In genomic region chr16:47059991-47060390, GRCh38 we compare ENCODE assay signal across 2 cellular contexts.
TF ChIP-seq lines count a peak whose summit lies in the region.

No MANE protein-coding gene starts in this region.

TF ChIP-seq in GM23338, 12 proteins besides CTCF, POLR2A, EP300 and RAD21:
- TF ChIP-seq, protein P1, sequence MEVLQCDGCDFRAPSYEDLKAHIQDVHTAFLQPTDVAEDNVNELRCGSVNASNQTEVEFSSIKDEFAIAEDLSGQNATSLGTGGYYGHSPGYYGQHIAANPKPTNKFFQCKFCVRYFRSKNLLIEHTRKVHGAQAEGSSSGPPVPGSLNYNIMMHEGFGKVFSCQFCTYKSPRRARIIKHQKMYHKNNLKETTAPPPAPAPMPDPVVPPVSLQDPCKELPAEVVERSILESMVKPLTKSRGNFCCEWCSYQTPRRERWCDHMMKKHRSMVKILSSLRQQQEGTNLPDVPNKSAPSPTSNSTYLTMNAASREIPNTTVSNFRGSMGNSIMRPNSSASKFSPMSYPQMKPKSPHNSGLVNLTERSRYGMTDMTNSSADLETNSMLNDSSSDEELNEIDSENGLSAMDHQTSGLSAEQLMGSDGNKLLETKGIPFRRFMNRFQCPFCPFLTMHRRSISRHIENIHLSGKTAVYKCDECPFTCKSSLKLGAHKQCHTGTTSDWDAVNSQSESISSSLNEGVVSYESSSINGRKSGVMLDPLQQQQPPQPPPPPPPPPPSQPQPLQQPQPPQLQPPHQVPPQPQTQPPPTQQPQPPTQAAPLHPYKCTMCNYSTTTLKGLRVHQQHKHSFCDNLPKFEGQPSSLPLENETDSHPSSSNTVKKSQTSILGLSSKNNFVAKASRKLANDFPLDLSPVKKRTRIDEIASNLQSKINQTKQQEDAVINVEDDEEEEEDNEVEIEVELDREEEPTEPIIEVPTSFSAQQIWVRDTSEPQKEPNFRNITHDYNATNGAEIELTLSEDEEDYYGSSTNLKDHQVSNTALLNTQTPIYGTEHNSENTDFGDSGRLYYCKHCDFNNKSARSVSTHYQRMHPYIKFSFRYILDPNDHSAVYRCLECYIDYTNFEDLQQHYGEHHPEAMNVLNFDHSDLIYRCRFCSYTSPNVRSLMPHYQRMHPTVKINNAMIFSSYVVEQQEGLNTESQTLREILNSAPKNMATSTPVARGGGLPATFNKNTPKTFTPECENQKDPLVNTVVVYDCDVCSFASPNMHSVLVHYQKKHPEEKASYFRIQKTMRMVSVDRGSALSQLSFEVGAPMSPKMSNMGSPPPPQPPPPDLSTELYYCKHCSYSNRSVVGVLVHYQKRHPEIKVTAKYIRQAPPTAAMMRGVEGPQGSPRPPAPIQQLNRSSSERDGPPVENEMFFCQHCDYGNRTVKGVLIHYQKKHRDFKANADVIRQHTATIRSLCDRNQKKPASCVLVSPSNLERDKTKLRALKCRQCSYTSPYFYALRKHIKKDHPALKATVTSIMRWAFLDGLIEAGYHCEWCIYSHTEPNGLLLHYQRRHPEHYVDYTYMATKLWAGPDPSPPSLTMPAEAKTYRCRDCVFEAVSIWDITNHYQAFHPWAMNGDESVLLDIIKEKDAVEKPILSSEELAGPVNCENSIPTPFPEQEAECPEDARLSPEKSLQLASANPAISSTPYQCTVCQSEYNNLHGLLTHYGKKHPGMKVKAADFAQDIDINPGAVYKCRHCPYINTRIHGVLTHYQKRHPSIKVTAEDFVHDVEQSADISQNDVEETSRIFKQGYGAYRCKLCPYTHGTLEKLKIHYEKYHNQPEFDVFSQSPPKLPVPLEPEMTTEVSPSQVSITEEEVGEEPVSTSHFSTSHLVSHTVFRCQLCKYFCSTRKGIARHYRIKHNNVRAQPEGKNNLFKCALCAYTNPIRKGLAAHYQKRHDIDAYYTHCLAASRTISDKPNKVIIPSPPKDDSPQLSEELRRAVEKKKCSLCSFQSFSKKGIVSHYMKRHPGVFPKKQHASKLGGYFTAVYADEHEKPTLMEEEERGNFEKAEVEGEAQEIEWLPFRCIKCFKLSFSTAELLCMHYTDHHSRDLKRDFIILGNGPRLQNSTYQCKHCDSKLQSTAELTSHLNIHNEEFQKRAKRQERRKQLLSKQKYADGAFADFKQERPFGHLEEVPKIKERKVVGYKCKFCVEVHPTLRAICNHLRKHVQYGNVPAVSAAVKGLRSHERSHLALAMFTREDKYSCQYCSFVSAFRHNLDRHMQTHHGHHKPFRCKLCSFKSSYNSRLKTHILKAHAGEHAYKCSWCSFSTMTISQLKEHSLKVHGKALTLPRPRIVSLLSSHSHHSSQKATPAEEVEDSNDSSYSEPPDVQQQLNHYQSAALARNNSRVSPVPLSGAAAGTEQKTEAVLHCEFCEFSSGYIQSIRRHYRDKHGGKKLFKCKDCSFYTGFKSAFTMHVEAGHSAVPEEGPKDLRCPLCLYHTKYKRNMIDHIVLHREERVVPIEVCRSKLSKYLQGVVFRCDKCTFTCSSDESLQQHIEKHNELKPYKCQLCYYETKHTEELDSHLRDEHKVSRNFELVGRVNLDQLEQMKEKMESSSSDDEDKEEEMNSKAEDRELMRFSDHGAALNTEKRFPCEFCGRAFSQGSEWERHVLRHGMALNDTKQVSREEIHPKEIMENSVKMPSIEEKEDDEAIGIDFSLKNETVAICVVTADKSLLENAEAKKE (CRISPR knock-in tag; IDR thresholded peaks at IDR 0.05), result no peak
- TF ChIP-seq ZNF114 (CRISPR knock-in tag; IDR thresholded peaks at IDR 0.05), result no peak
- TF ChIP-seq EZH2phosphoT487 (IDR thresholded peaks at IDR 0.05; ENCODE audit: unreplicated experiment), result no peak
- TF ChIP-seq, protein P2, sequence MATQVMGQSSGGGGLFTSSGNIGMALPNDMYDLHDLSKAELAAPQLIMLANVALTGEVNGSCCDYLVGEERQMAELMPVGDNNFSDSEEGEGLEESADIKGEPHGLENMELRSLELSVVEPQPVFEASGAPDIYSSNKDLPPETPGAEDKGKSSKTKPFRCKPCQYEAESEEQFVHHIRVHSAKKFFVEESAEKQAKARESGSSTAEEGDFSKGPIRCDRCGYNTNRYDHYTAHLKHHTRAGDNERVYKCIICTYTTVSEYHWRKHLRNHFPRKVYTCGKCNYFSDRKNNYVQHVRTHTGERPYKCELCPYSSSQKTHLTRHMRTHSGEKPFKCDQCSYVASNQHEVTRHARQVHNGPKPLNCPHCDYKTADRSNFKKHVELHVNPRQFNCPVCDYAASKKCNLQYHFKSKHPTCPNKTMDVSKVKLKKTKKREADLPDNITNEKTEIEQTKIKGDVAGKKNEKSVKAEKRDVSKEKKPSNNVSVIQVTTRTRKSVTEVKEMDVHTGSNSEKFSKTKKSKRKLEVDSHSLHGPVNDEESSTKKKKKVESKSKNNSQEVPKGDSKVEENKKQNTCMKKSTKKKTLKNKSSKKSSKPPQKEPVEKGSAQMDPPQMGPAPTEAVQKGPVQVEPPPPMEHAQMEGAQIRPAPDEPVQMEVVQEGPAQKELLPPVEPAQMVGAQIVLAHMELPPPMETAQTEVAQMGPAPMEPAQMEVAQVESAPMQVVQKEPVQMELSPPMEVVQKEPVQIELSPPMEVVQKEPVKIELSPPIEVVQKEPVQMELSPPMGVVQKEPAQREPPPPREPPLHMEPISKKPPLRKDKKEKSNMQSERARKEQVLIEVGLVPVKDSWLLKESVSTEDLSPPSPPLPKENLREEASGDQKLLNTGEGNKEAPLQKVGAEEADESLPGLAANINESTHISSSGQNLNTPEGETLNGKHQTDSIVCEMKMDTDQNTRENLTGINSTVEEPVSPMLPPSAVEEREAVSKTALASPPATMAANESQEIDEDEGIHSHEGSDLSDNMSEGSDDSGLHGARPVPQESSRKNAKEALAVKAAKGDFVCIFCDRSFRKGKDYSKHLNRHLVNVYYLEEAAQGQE (IDR thresholded peaks at IDR 0.05; ENCODE audit: unreplicated experiment), result no peak

TF ChIP-seq in K562, 482 proteins besides CTCF, POLR2A, EP300 and RAD21 (continues in another document):
- TF ChIP-seq MGA (IDR thresholded peaks at IDR 0.05) (no peak), FOS (IDR thresholded peaks at IDR 0.05; ENCODE audit: extremely low read depth, insufficient read length) (no peak), SUPT5H (IDR thresholded peaks at IDR 0.05) (no peak), BACH1 (tag; IDR thresholded peaks at IDR 0.05) (no peak), NR4A1 (CRISPR knock-in tag; IDR thresholded peaks at IDR 0.05) (no peak), NR4A1 (tag; IDR thresholded peaks at IDR 0.05) (no peak), ZSCAN29 (IDR thresholded peaks at IDR 0.05) (no peak), CBX5 (IDR thresholded peaks at IDR 0.05; ENCODE audit: borderline replicate concordance, low read depth) (no peak), MITF (IDR thresholded peaks at IDR 0.05) (no peak)
- TF ChIP-seq, protein P3, sequence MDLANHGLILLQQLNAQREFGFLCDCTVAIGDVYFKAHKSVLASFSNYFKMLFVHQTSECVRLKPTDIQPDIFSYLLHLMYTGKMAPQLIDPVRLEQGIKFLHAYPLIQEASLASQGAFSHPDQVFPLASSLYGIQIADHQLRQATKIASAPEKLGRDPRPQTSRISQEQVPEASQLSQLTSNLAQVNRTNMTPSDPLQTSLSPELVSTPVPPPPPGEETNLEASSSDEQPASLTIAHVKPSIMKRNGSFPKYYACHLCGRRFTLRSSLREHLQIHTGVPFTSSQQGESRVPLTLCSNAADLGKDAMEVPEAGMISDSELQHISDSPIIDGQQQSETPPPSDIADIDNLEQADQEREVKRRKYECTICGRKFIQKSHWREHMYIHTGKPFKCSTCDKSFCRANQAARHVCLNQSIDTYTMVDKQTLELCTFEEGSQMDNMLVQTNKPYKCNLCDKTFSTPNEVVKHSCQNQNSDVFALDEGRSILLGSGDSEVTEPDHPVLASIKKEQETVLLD (IDR thresholded peaks at IDR 0.05), result no peak
- TF ChIP-seq, protein P4, sequence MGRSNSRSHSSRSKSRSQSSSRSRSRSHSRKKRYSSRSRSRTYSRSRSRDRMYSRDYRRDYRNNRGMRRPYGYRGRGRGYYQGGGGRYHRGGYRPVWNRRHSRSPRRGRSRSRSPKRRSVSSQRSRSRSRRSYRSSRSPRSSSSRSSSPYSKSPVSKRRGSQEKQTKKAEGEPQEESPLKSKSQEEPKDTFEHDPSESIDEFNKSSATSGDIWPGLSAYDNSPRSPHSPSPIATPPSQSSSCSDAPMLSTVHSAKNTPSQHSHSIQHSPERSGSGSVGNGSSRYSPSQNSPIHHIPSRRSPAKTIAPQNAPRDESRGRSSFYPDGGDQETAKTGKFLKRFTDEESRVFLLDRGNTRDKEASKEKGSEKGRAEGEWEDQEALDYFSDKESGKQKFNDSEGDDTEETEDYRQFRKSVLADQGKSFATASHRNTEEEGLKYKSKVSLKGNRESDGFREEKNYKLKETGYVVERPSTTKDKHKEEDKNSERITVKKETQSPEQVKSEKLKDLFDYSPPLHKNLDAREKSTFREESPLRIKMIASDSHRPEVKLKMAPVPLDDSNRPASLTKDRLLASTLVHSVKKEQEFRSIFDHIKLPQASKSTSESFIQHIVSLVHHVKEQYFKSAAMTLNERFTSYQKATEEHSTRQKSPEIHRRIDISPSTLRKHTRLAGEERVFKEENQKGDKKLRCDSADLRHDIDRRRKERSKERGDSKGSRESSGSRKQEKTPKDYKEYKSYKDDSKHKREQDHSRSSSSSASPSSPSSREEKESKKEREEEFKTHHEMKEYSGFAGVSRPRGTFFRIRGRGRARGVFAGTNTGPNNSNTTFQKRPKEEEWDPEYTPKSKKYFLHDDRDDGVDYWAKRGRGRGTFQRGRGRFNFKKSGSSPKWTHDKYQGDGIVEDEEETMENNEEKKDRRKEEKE (IDR thresholded peaks at IDR 0.05; ENCODE audit: borderline replicate concordance in 1 of 2, control insufficient read depth in 1 of 2, low read depth in 2 of 2, low read length in 1 of 2), result no peak
